Comparison of ENCODE assay signal across 17 cellular contexts in the genomic region with DNA sequence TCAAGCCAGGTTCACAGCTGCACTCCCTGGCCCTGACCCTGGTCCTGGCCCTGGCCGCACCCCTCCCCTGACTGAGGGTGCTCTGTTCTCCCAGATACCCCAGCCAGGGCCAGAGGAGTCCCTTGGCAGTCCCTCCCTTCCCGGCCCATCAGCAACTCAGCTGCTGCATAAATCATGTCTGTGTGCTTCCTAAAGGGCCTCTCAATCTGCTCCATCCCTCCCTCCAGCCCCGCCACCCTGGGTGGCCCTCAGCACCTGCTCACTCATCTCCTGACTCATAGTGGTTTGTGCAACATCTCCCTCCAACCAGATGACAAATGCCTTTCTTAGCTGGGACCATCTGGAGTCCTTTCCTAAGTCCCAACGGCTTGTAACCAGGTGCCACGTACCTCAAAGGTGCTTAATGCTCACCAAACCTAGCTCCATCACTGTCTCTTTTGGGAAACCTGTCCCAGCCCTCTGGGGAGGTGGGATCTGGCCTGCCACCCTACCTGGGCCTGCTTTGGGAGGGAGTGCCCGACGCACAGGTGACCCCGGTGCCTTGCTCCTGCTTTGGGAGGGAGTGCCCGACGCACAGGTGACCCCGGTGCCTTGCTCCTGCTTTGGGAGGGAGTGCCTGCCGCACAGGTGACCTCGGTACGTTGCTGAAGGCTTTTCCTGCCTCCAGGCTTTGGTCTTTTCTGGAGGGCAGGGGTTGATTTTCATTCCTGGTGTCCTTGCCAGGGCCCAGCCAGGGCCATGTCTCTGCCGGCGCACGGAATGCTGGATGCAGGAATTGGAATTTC. TPM values are rescaled to one million over a fixed set of nuclear protein-coding genes. Genes with fewer than 3 reads are reported as not detected.
DNase-seq lines count a peak whose midpoint lies in the region; ATAC-seq and TF ChIP-seq lines count a peak whose summit lies in the region.
"Had no signal": no experiment of that assay in that cellular context is flagged by ENCODE, and none has a peak within 500 bp of the region (broad histone marks: within the 10 kb centered on the region; RNA-seq: fewer than 3 reads in every experiment).

No MANE protein-coding gene starts in this region.

- H3K36me3 ChIP-seq in mammary epithelial cell (ENCODE audit: insufficient read depth, low read length) = no peaks in the 10 kb centered on the region
- H3K36me3 ChIP-seq: Peyer's patch, right atrium auricular region had no signal

- no peak overlapping the region for H3K9ac ChIP-seq in mammary epithelial cell (ENCODE audit: insufficient read depth, low read length)

- DNase-seq in MCF 10A (ENCODE audit: unreplicated experiment) = peak; percentile 47
- DNase-seq in mammary epithelial cell = no peak
- peak; percentile 43 for DNase-seq in NCI-H187 treated with DMSO at 0.1 percent for 48 hours (lab: John Stamatoyannopoulos, UW)
- DNase-seq in SHP77 (lab: John Stamatoyannopoulos, UW) = peak; percentile 90 to 93
- DNase-seq in sciatic nerve (ENCODE audit: low spot score) = no peak
- DNase-seq in Calu3 = no peak
- no peak for DNase-seq in activated naive CD4-positive, alpha-beta T cell treated with anti-CD3 and anti-CD28 coated beads, Interleukin-2, amount 50 U/mL, for 16 hours
- no peak for DNase-seq in globus pallidus (ENCODE audit: low spot score)
- DNase-seq: activated CD4-positive, alpha-beta memory T cell treated with anti-CD3 and anti-CD28 coated beads for 36 hours; activated gamma-delta T cell; effector memory CD4-positive, alpha-beta T cell; islet precursor cell; NCI-H2081; T1000 had no signal

- no TSS peak for BruUV-seq in MCF 10A (replicated peaks; lab: Mats Ljungman, UMichigan)
- BruUV-seq in mammary epithelial cell (replicated peaks; lab: Mats Ljungman, UMichigan) = no TSS peak
- BruUV-seq in Calu3 (replicated peaks; lab: Mats Ljungman, UMichigan) = no TSS peak

- H3K27me3 ChIP-seq in mammary epithelial cell (ENCODE audit: insufficient read depth, low read length) = no peaks in the 10 kb centered on the region
- H3K27me3 ChIP-seq: Peyer's patch, right atrium auricular region had no signal

- ATAC-seq in sciatic nerve = peak; percentile 62

- CTCF ChIA-PET in MCF 10A (lab: Yijun Ruan, JAX) = interaction anchor here (0.6 to 1.7 kb wide), 2 partner anchors 14 to 1590 kb away, joined by 3 to 9 read pairs; no protein-coding TSS in a partner anchor
- CTCF ChIA-PET in mammary epithelial cell (lab: Charles Lee; ENCODE audit: low non-redundant PET) = no interaction called here
- CTCF ChIA-PET in Calu3 (lab: Charles Lee) = no interaction called here

- peaks cover 34% of the 10 kb centered on the region for H3K27me3 Mint-ChIP-seq in MCF 10A (ENCODE audit: insufficient read depth, unreplicated experiment)
- H3K27me3 Mint-ChIP-seq in Calu3 (ENCODE audit: unreplicated experiment) = peaks cover 66% of the 10 kb centered on the region

- H3K36me3 Mint-ChIP-seq in MCF 10A (ENCODE audit: insufficient read depth, unreplicated experiment) (no peaks in the 10 kb centered on the region), Calu3 (ENCODE audit: insufficient read depth, unreplicated experiment) (no peaks in the 10 kb centered on the region)
- H3K36me3 Mint-ChIP-seq: activated CD4-positive, alpha-beta memory T cell treated with anti-CD3 and anti-CD28 coated beads for 36 hours; brain had no signal

- H2AFZ ChIP-seq in mammary epithelial cell (ENCODE audit: low read depth, low read length) = no peak overlapping the region

- H3K4me3 ChIP-seq in mammary epithelial cell (replicated peaks in 1 of 3; ENCODE audit: insufficient read depth in 1 of 3, low read depth in 2 of 3, low read length in 3 of 3) = no peak overlapping the region
- H3K4me3 ChIP-seq: Peyer's patch, right atrium auricular region had no signal

- H3K9me3 Mint-ChIP-seq in MCF 10A (ENCODE audit: unreplicated experiment) = peaks cover 13% of the 10 kb centered on the region
- H3K9me3 Mint-ChIP-seq in Calu3 (ENCODE audit: low read depth, unreplicated experiment) = peaks cover 6% of the 10 kb centered on the region

- dilution Hi-C loops in mammary epithelial cell (cut with HindIII; ENCODE audit: low sequenced_read_pairs) = no loop called here

- H3K4me3 Mint-ChIP-seq in MCF 10A (ENCODE audit: unreplicated experiment) (no peak overlapping the region), Calu3 (ENCODE audit: low read depth, unreplicated experiment) (no peak overlapping the region)
- H3K4me3 Mint-ChIP-seq: activated CD4-positive, alpha-beta memory T cell treated with anti-CD3 and anti-CD28 coated beads for 36 hours; brain had no signal

- TF ChIP-seq CTCF in MCF 10A (IDR thresholded peaks at IDR 0.05; ENCODE audit: unreplicated experiment) (no peak), mammary epithelial cell (conservative IDR thresholded peaks at IDR 0.05 in 1 of 2, IDR thresholded peaks at IDR 0.05 in 1 of 2; ENCODE audit: extremely low read depth in 1 of 2, insufficient read depth in 1 of 2, low read depth in 1 of 2, low read length in 2 of 2) (no peak), Calu3 (IDR thresholded peaks at IDR 0.05; ENCODE audit: unreplicated experiment) (no peak)

- no peaks in the 10 kb centered on the region for H4K20me1 ChIP-seq in mammary epithelial cell (ENCODE audit: insufficient read depth, low read length)

- WGBS in mammary epithelial cell (ENCODE audit: low coverage, missing lambda C conversion rate) = 59% methylated on average over 12 of the region's 17 CpGs

- H3K27ac Mint-ChIP-seq in MCF 10A (ENCODE audit: low read depth, unreplicated experiment) (no peak overlapping the region), Calu3 (ENCODE audit: unreplicated experiment) (no peak overlapping the region)
- H3K27ac Mint-ChIP-seq: activated CD4-positive, alpha-beta memory T cell treated with anti-CD3 and anti-CD28 coated beads for 36 hours had no signal

- H3K9me3 ChIP-seq in mammary epithelial cell (replicated peaks; ENCODE audit: insufficient read depth, low read length) = peaks cover under 1% of the 10 kb centered on the region
- H3K9me3 ChIP-seq: Peyer's patch, right atrium auricular region had no signal

- H3K4me1 Mint-ChIP-seq in MCF 10A (ENCODE audit: insufficient read depth, unreplicated experiment) = no peaks in the 10 kb centered on the region
- H3K4me1 Mint-ChIP-seq in Calu3 (ENCODE audit: low read depth, unreplicated experiment) = no peaks in the 10 kb centered on the region

- intact Hi-C loops in MCF 10A (cut with micrococcal nuclease) = no loop called here
- intact Hi-C loops in mammary epithelial cell (cut with micrococcal nuclease) = no loop called here
- intact Hi-C loops in sciatic nerve (cut with DNase I) = no loop called here
- intact Hi-C loops in Calu3 (cut with micrococcal nuclease; ENCODE audit: unreplicated experiment) = no loop called here

- no peaks in the 10 kb centered on the region for H3K4me1 ChIP-seq in mammary epithelial cell (ENCODE audit: insufficient read depth, low read length)
- H3K4me1 ChIP-seq: Peyer's patch, right atrium auricular region had no signal

- no peaks in the 10 kb centered on the region for H3K79me2 ChIP-seq in mammary epithelial cell (ENCODE audit: insufficient read depth, low read length)

- in situ Hi-C loops in mammary epithelial cell (cut with MboI; ENCODE audit: low sequenced_read_pairs in 2 of 2) = loop anchor here in 1 of 2 donors (25.0 kb wide), 1 partner anchor 1987 kb away; no protein-coding TSS in a partner anchor

- POLR2A ChIA-PET in MCF 10A (lab: Yijun Ruan, JAX) = no interaction called here

- H3K27ac ChIP-seq in mammary epithelial cell (ENCODE audit: insufficient read depth, low read depth, low read length) = no peak overlapping the region
- H3K27ac ChIP-seq: Peyer's patch, right atrium auricular region had no signal

- H3K4me2 ChIP-seq in mammary epithelial cell (ENCODE audit: insufficient read depth, low read depth, low read length) = no peak overlapping the region

RNA-seq across cellular contexts. Expression of a gene that starts 25.0 kb away (rescaled TPM):
- 22.4 and 24.4 TPM in 2 replicates for total RNA-seq in MCF 10A (2022)
- total RNA-seq in mammary epithelial cell = 10 to 100 TPM; 26.8 to 30.8 TPM
- polyA plus RNA-seq in mammary epithelial cell = 41.3 TPM
- 41.9 TPM for polyA minus RNA-seq in mammary epithelial cell
- 18.6 TPM for total RNA-seq in sciatic nerve
- total RNA-seq in Calu3 (2022) = 20.9 and 21.1 TPM in 2 replicates

Comparison
In these comparisons a context has a peak if more than half of its experiments do, and no peak if none do; other contexts are left out.
1. DNase-seq: peak in MCF 10A (single experiment), NCI-H187 treated with DMSO at 0.1 percent for 48 hours (single experiment) and SHP77 (2 of 2); none in mammary epithelial cell (single experiment), sciatic nerve (single experiment), Calu3 (single experiment), activated naive CD4-positive, alpha-beta T cell treated with anti-CD3 and anti-CD28 coated beads, Interleukin-2, amount 50 U/mL, for 16 hours (single experiment) and globus pallidus (single experiment).